Comparison of ENCODE assay signal across 10 cellular contexts in genomic region chr19:50205681-50206138, GRCh38. TPM values are rescaled to one million over a fixed set of nuclear protein-coding genes. Genes with fewer than 3 reads are reported as not detected.
DNase-seq lines count a peak whose midpoint lies in the region; ATAC-seq and TF ChIP-seq lines count a peak whose summit lies in the region.
"Had no signal": no experiment of that assay in that cellular context is flagged by ENCODE, and none has a peak within 500 bp of the region (broad histone marks: within the 10 kb centered on the region; RNA-seq: fewer than 3 reads in every experiment).

No MANE protein-coding gene starts in this region.

- DNase-seq in right cardiac atrium (no peak), left cardiac atrium (no peak), coronary artery (ENCODE audit: low spot score) (no peak), mucosa of descending colon (peak; percentile 91 to 92 (median 91)), NCI-H2107 (lab: John Stamatoyannopoulos, UW) (no peak)
- DNase-seq in stimulated activated naive CD4-positive, alpha-beta T cell treated with Interleukin-2 at 50 U/mL for 16 hours (lab: John Stamatoyannopoulos, UW): no peak
- DNase-seq: NCI-H1092 had no signal

- 40% methylated on average over 12 of the region's 12 CpGs for WGBS in right cardiac atrium

- ATAC-seq in right cardiac atrium (no peak), left cardiac atrium (no peak), mucosa of descending colon (peak; percentile 77), HG02623 (IDR thresholded peaks at IDR 0.05; ENCODE audit: unreplicated experiment) (no peak), HG02885 (IDR thresholded peaks at IDR 0.05; ENCODE audit: poor library complexity, unreplicated experiment) (no peak)

- H3K4me3 ChIP-seq in right cardiac atrium (ENCODE audit: low read length) (peak overlapping the region; percentile 15), coronary artery (peak overlapping the region; percentile 52), mucosa of descending colon (peak overlapping the region; percentile 19)

- H3K27me3 ChIP-seq in right cardiac atrium (ENCODE audit: control insufficient read depth, insufficient read depth): no peaks in the 10 kb centered on the region

- H3K4me1 ChIP-seq in right cardiac atrium (ENCODE audit: control insufficient read depth, insufficient read depth, low read length) (no peaks in the 10 kb centered on the region), mucosa of descending colon (ENCODE audit: low read depth) (peaks cover 22% of the 10 kb centered on the region)

- H3K27ac ChIP-seq in right cardiac atrium (ENCODE audit: low read length) (peak overlapping the region; percentile 1), coronary artery (no peak overlapping the region)

- intact Hi-C loops in right cardiac atrium (cut with DNase I) (no loop called here), left cardiac atrium (cut with DNase I) (no loop called here), mucosa of descending colon (cut with DNase I, micrococcal nuclease) (no loop called here)

- TF ChIP-seq CTCF in coronary artery (IDR thresholded peaks at IDR 0.05): no peak
- peak; percentile 43 for TF ChIP-seq CTCF in mucosa of descending colon (IDR thresholded peaks at IDR 0.05)

- H3K9me3 ChIP-seq in right cardiac atrium (ENCODE audit: control insufficient read depth, low read length): no peaks in the 10 kb centered on the region
- H3K9me3 ChIP-seq in mucosa of descending colon: no peaks in the 10 kb centered on the region

- peaks cover 1% of the 10 kb centered on the region for H3K36me3 ChIP-seq in mucosa of descending colon (ENCODE audit: low read depth)

RNA-seq across cellular contexts. Expression of gene MYH14, which starts 2.3 kb away (rescaled TPM):
- 10 to 100 TPM; 69.9 to 92.9 (median 76.5) TPM for total RNA-seq in right cardiac atrium
- 73.6 TPM for polyA plus RNA-seq in right cardiac atrium
- total RNA-seq in left cardiac atrium: 10 to 100 TPM; 55.7 to 67.7 TPM
- total RNA-seq in mucosa of descending colon: 100 to 1,000 TPM; 268 to 606 (median 586) TPM

RNA-seq across cellular contexts. Expression of gene IZUMO2, which starts 42.6 kb away (rescaled TPM):
- total RNA-seq in right cardiac atrium (not detected), left cardiac atrium (not detected), mucosa of descending colon (not detected)
- polyA plus RNA-seq in right cardiac atrium: not detected
- total RNA-seq: lung microvascular endothelial cell had no signal

Comparison
In these comparisons a context has a peak if more than half of its experiments do, and no peak if none do; other contexts are left out.
1. DNase-seq: peak in mucosa of descending colon (3 of 3); none in right cardiac atrium (0 of 3), left cardiac atrium (single experiment), coronary artery (single experiment), stimulated activated naive CD4-positive, alpha-beta T cell treated with Interleukin-2 at 50 U/mL for 16 hours (single experiment) and NCI-H2107 (single experiment).
2. Peak in every context shown above with its lines, with median percentiles within 50 percentile points of each other: H3K4me3 ChIP-seq.